9 cellular contexts compared by ENCODE assay signal in the genomic region with DNA sequence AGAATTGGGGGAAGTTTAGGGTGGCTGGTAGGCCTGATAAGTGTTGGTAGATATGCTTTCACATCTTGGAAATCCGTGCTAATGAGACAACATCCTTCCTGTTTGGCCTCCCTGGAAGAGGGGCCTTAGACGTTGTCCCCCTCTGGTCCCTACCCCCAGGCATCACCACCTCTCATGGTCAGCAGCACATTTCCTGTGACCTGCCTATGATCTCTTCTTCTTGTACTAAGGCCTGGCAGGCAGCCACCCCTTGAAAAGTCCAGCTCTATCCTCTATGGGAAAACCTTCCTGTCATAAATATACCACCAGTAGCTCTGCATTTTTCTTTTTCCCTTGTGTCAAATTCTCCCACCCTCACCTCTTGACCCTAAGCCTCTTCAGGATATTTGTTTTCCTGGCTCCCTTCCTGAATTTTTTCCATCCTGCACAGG.
DNase-seq lines count a peak whose midpoint lies in the region.
"Had no signal": no experiment of that assay in that cellular context is flagged by ENCODE, and none has a peak within 500 bp of the region (broad histone marks: within the 10 kb centered on the region; RNA-seq: fewer than 3 reads in every experiment).

No MANE protein-coding gene starts in this region.

- DNase-seq in KBM-7: peak; percentile 56
- peak; percentile 64 for DNase-seq in left kidney (ENCODE audit: low read depth, low spot score)
- DNase-seq in skeletal muscle cell (ENCODE audit: low read depth): peak; percentile 52
- no peak for DNase-seq in nucleus accumbens (lab: John Stamatoyannopoulos, UW)
- DNase-seq in C1 segment of cervical spinal cord (lab: John Stamatoyannopoulos, UW): no peak
- no peak for DNase-seq in DMS114 treated with DMSO at 0.1 percent for 48 hours (lab: John Stamatoyannopoulos, UW; ENCODE audit: unreplicated experiment)
- no peak for DNase-seq in COR-L47 (lab: John Stamatoyannopoulos, UW)
- DNase-seq: activated effector memory CD4-positive, alpha-beta T cell treated with anti-CD3 and anti-CD28 coated beads, Interleukin-2, amount 50 U/mL, for 16 hours had no signal

- H3K27ac ChIP-seq in cingulate gyrus (ENCODE audit: low read depth, low read length): peak overlapping the region; percentile 35

- no peak overlapping the region for H3K4me3 ChIP-seq in skeletal muscle cell (ENCODE audit: low read depth, low read length)

- in situ Hi-C loops in KBM-7 (cut with MboI; ENCODE audit: low pct_unique_long_range_greater_than_20kb, low sequenced_read_pairs): no loop called here

Comparison
In these comparisons a context has a peak if more than half of its experiments do, and no peak if none do; other contexts are left out.
1. DNase-seq: peak in KBM-7 (single experiment), left kidney (single experiment) and skeletal muscle cell (single experiment); none in nucleus accumbens (0 of 56), C1 segment of cervical spinal cord (0 of 14), DMS114 treated with DMSO at 0.1 percent for 48 hours (single experiment) and COR-L47 (single experiment).